ENCODE assay signal across 12 cellular contexts in genomic region chr2:154698789-154699559, GRCh38. TPM values are rescaled to one million over a fixed set of nuclear protein-coding genes. Genes with fewer than 3 reads are reported as not detected.
DNase-seq lines count a peak whose midpoint lies in the region; ATAC-seq, FAIRE-seq and TF ChIP-seq lines count a peak whose summit lies in the region.
"Had no signal": no experiment of that assay in that cellular context is flagged by ENCODE, and none has a peak within 500 bp of the region (broad histone marks: within the 10 kb centered on the region; RNA-seq: fewer than 3 reads in every experiment).

No MANE protein-coding gene starts in this region.

- intact Hi-C loops in gastrocnemius medialis (cut with DNase I; ENCODE audit: low total_unique reads): no loop called here
- intact Hi-C loops in A673 (cut with micrococcal nuclease; ENCODE audit: unreplicated experiment): no loop called here

- H3K4me3 ChIP-seq in HUES64 (ENCODE audit: low read length) (peak overlapping the region; percentile 62), astrocyte of the spinal cord (ENCODE audit: low read depth, low read length) (peak overlapping the region; percentile 2), gastrocnemius medialis (peak overlapping the region in 3 of 4 donors; percentile 21 to 51 (median 39)), A673 (ENCODE audit: low read depth, low read length, poor library complexity, severe bottlenecking) (no peak overlapping the region)

- no TSS peak for BruUV-seq in A673 (replicated peaks; lab: Mats Ljungman, UMichigan)

- H3K27ac ChIP-seq in HUES64 (ENCODE audit: low read depth, low read length): no peak overlapping the region
- no peak overlapping the region for H3K27ac ChIP-seq in gastrocnemius medialis
- H3K27ac ChIP-seq in A673 (ENCODE audit: low read depth, low read length, poor library complexity, severe bottlenecking): no peak overlapping the region

- peaks cover 56% of the 10 kb centered on the region for H3K27me3 ChIP-seq in HUES64 (ENCODE audit: insufficient read depth, low read length)
- H3K27me3 ChIP-seq in gastrocnemius medialis: peaks cover 17 to 25% (median 18%) of the 10 kb centered on the region in 3 donors
- H3K27me3 ChIP-seq in A673 (replicated peaks; ENCODE audit: insufficient read depth, low read depth, low read length, poor library complexity): peaks cover 63% of the 10 kb centered on the region

- WGBS in HUES64: 93% methylated on average over 52 of the region's 52 CpGs

- CTCF ChIA-PET in A673 (lab: Charles Lee): no interaction called here

- FAIRE-seq in RCC 7860 (lab: Jason Lieb, UNC): no peak

- TF ChIP-seq CTCF in astrocyte of the spinal cord (IDR thresholded peaks at IDR 0.05; ENCODE audit: low read depth, low read length) (no peak), gastrocnemius medialis (IDR thresholded peaks at IDR 0.05 in 4 of 5, conservative IDR thresholded peaks at IDR 0.05 in 1 of 5) (no peak), A673 (conservative IDR thresholded peaks at IDR 0.05; ENCODE audit: low read depth, low read length) (no peak)

- DNase-seq in astrocyte of the spinal cord (ENCODE audit: low read depth, low spot score): no peak
- DNase-seq in left lobe of liver (ENCODE audit: low spot score): peak; percentile 54
- no peak for DNase-seq in gastrocnemius medialis
- DNase-seq in iPS-NIHi11 (ENCODE audit: low spot score): no peak
- DNase-seq in A673 (ENCODE audit: low spot score): no peak
- no peak for DNase-seq in RCC 7860 (ENCODE audit: low spot score)
- DNase-seq in NCI-H1694 treated with DMSO at 0.1 percent for 48 hours (lab: John Stamatoyannopoulos, UW): no peak
- DNase-seq: effector CD8-positive, alpha-beta T cell; GF-D8; islet precursor cell had no signal

- POLR2A ChIA-PET in A673 (lab: Charles Lee; ENCODE audit: low non-redundant PET): no interaction called here

- in situ Hi-C loops in astrocyte of the spinal cord (cut with HindIII; ENCODE audit: low sequenced_read_pairs) (no loop called here), gastrocnemius medialis (cut with MboI; ENCODE audit: low sequenced_read_pairs in 4 of 4) (no loop called here)

- no peak overlapping the region for H3K9ac ChIP-seq in HUES64 (ENCODE audit: low read depth, low read length)

- no peaks in the 10 kb centered on the region for H3K36me3 ChIP-seq in HUES64 (ENCODE audit: insufficient read depth, low read length)
- no peaks in the 10 kb centered on the region for H3K36me3 ChIP-seq in gastrocnemius medialis
- no peaks in the 10 kb centered on the region for H3K36me3 ChIP-seq in A673 (ENCODE audit: insufficient read depth, low read length, poor library complexity, severe bottlenecking)

- H3K9me3 ChIP-seq in HUES64 (ENCODE audit: insufficient read depth, low read depth, low read length) (no peaks in the 10 kb centered on the region), gastrocnemius medialis (no peaks in the 10 kb centered on the region), A673 (ENCODE audit: low read depth, low read length, poor library complexity, severe bottlenecking) (no peaks in the 10 kb centered on the region)

- TF ChIP-seq POLR2A in gastrocnemius medialis (IDR thresholded peaks at IDR 0.05): no peak

- H3K4me1 ChIP-seq in HUES64 (ENCODE audit: insufficient read depth, low read length) (peaks cover 8% of the 10 kb centered on the region; the same call in 1 of the 2 replicates), gastrocnemius medialis (no peaks in the 10 kb centered on the region), A673 (ENCODE audit: insufficient read depth, low read length, poor library complexity, severe bottlenecking) (peaks cover 6% of the 10 kb centered on the region)

- peak; percentile 55 for ATAC-seq in left lobe of liver
- ATAC-seq in gastrocnemius medialis: no peak

RNA-seq across cellular contexts. Expression of gene KCNJ3, which starts 0.5 kb away (rescaled TPM):
- polyA plus RNA-seq in HUES64 (2013, experiment 1 of 2): 0.15 TPM
- polyA plus RNA-seq in HUES64 (2013, experiment 2 of 2): 0.38 TPM
- total RNA-seq in left lobe of liver: 0.78 TPM
- under 1 TPM in 1 of 4 donors, not detected in 3; 0.09 TPM for total RNA-seq in gastrocnemius medialis
- not detected in 2 replicates for total RNA-seq in A673 (2021)
- total RNA-seq: M059J had no signal
